21 cellular contexts compared by ENCODE assay signal in genomic region chr9:133273098-133273497, GRCh38. TPM values are rescaled to one million over a fixed set of nuclear protein-coding genes. Genes with fewer than 3 reads are reported as not detected.
DNase-seq lines count a peak whose midpoint lies in the region; ATAC-seq and TF ChIP-seq lines count a peak whose summit lies in the region.
"Had no signal": no experiment of that assay in that cellular context is flagged by ENCODE, and none has a peak within 500 bp of the region (broad histone marks: within the 10 kb centered on the region; RNA-seq: fewer than 3 reads in every experiment).

No MANE protein-coding gene starts in this region.

- WGBS in esophagus, 2 donors: 68 to 76% methylated on average over 7 of the region's 7 CpGs
- WGBS in transverse colon (ENCODE audit: low coverage in 1 of 2), 2 donors: 75% methylated on average over 7 of the region's 7 CpGs; no CpG with 5 or more reads in 1 of the 2 donors

- H3K27ac Mint-ChIP-seq in T-helper 2 cell treated with Interferon-gamma antibody and Interleukin-4, amounts not matched to agents 5 μg/mL and 100 μg/mL, for 36 hours: no peak overlapping the region
- no peak overlapping the region for H3K27ac Mint-ChIP-seq in neural progenitor cell

- TF ChIP-seq CTCF in neural progenitor cell (IDR thresholded peaks at IDR 0.05): no peak
- TF ChIP-seq CTCF in transverse colon (IDR thresholded peaks at IDR 0.05): no peak

- no peaks in the 10 kb centered on the region for H3K36me3 ChIP-seq in esophagus (ENCODE audit: control insufficient read depth in 2 of 2, insufficient read depth in 2 of 2, low read length in 1 of 2)
- H3K36me3 ChIP-seq in neural progenitor cell: no peaks in the 10 kb centered on the region
- no peaks in the 10 kb centered on the region for H3K36me3 ChIP-seq in transverse colon
- H3K36me3 ChIP-seq: MG63 had no signal

- H3K4me3 Mint-ChIP-seq in T-helper 2 cell treated with Interferon-gamma antibody and Interleukin-4, amounts not matched to agents 5 μg/mL and 100 μg/mL, for 36 hours: peak overlapping the region; percentile 10
- peak overlapping the region; percentile 11 for H3K4me3 Mint-ChIP-seq in neural progenitor cell

- no peaks in the 10 kb centered on the region for H3K79me2 ChIP-seq in neural progenitor cell (ENCODE audit: low read depth)

- ATAC-seq in GM19324 (IDR thresholded peaks at IDR 0.05; ENCODE audit: low FRiP score, unreplicated experiment) (no peak), HG02870 (IDR thresholded peaks at IDR 0.05; ENCODE audit: unreplicated experiment) (no peak)
- ATAC-seq: GM12878 had no signal

- H3K27me3 Mint-ChIP-seq in T-helper 2 cell treated with Interferon-gamma antibody and Interleukin-4, amounts not matched to agents 5 μg/mL and 100 μg/mL, for 36 hours (ENCODE audit: low read depth): peaks cover 58% of the 10 kb centered on the region
- peaks cover 44% of the 10 kb centered on the region for H3K27me3 Mint-ChIP-seq in neural progenitor cell (ENCODE audit: insufficient read depth, low read depth)

- no peaks in the 10 kb centered on the region for H3F3A ChIP-seq in neural progenitor cell (ENCODE audit: low read depth)

- H3K27me3 ChIP-seq in esophagus (ENCODE audit: control insufficient read depth in 1 of 2, insufficient read depth in 2 of 2, low read length in 2 of 2): no peaks in the 10 kb centered on the region
- H3K27me3 ChIP-seq in neural progenitor cell: peaks cover 84% of the 10 kb centered on the region
- peaks cover 18% of the 10 kb centered on the region for H3K27me3 ChIP-seq in transverse colon
- H3K27me3 ChIP-seq: MG63 had no signal

- H2AFZ ChIP-seq in neural progenitor cell (replicated peaks): no peak overlapping the region
- H2AFZ ChIP-seq: PC-9 had no signal

- H3K4me1 ChIP-seq in esophagus (ENCODE audit: control insufficient read depth in 2 of 2, insufficient read depth in 2 of 2, low read length in 1 of 2): peaks cover 0 to 5% of the 10 kb centered on the region in 2 donors
- no peaks in the 10 kb centered on the region for H3K4me1 ChIP-seq in neural progenitor cell
- H3K4me1 ChIP-seq in transverse colon: peaks cover 3 to 57% (median 13%) of the 10 kb centered on the region in 4 donors

- peaks cover 7% of the 10 kb centered on the region for H3K4me1 Mint-ChIP-seq in T-helper 2 cell treated with Interferon-gamma antibody and Interleukin-4, amounts not matched to agents 5 μg/mL and 100 μg/mL, for 36 hours (ENCODE audit: low read depth)
- H3K4me1 Mint-ChIP-seq in neural progenitor cell: peaks cover 3% of the 10 kb centered on the region

- intact Hi-C loops in transverse colon (cut with DNase I; ENCODE audit: low total_unique reads): no loop called here

- H4K20me1 ChIP-seq in neural progenitor cell (ENCODE audit: low read depth): no peaks in the 10 kb centered on the region

- no peaks in the 10 kb centered on the region for H3K9me3 Mint-ChIP-seq in T-helper 2 cell treated with Interferon-gamma antibody and Interleukin-4, amounts not matched to agents 5 μg/mL and 100 μg/mL, for 36 hours
- H3K9me3 Mint-ChIP-seq in neural progenitor cell: peaks cover 5% of the 10 kb centered on the region

- TF ChIP-seq POLR2A in transverse colon (IDR thresholded peaks at IDR 0.05): no peak

- no peaks in the 10 kb centered on the region for H3K36me3 Mint-ChIP-seq in T-helper 2 cell treated with Interferon-gamma antibody and Interleukin-4, amounts not matched to agents 5 μg/mL and 100 μg/mL, for 36 hours (ENCODE audit: low read depth)
- no peaks in the 10 kb centered on the region for H3K36me3 Mint-ChIP-seq in neural progenitor cell

- H3K27ac ChIP-seq in esophagus (ENCODE audit: low read depth in 2 of 2, low read length in 1 of 2) (peak overlapping the region; percentile 34 to 80), neural progenitor cell (no peak overlapping the region), transverse colon (peak overlapping the region; percentile 92 to 98 (median 94))
- H3K27ac ChIP-seq: C4-2B, HL-60, PC-9 had no signal

- H3K9me3 ChIP-seq in esophagus (ENCODE audit: control insufficient read depth in 2 of 2, insufficient read depth in 1 of 2, low read depth in 1 of 2, low read length in 1 of 2) (peaks cover 0 to under 1% of the 10 kb centered on the region in 2 donors), neural progenitor cell (ENCODE audit: low read depth) (no peaks in the 10 kb centered on the region), transverse colon (no peaks in the 10 kb centered on the region)
- H3K9me3 ChIP-seq: MG63 had no signal

- H3K9ac ChIP-seq in neural progenitor cell: no peak overlapping the region

- in situ Hi-C loops in transverse colon (cut with MboI; ENCODE audit: low pct_ligation_motif_present in 1 of 4, low pct_unique_long_range_greater_than_20kb in 1 of 4, low sequenced_read_pairs in 3 of 4): no loop called here

- DNase-seq in T-helper 2 cell treated with Interferon-gamma antibody and Interleukin-4, amounts not matched to agents 5 μg/mL and 100 μg/mL, for 36 hours (ENCODE audit: low spot score): no peak
- DNase-seq in T-helper 2 cell (no peak), neural progenitor cell (ENCODE audit: low spot score) (no peak), transverse colon (no peak), 8988T (no peak)
- DNase-seq: COR-L47, GOT3, KG1, MG63, NCI-H1105, NCI-H187, NCI-H446, NCI-H748 treated with DMSO at 0.1 percent for 48 hours, PC-9 had no signal

- H3K4me2 ChIP-seq in neural progenitor cell: no peak overlapping the region
- H3K4me2 ChIP-seq: PC-9 had no signal

- TF ChIP-seq EP300 in transverse colon (IDR thresholded peaks at IDR 0.05; ENCODE audit: low read depth): no peak

- no peak overlapping the region for H3K4me3 ChIP-seq in esophagus (ENCODE audit: low read depth in 1 of 2, low read length in 2 of 2)
- H3K4me3 ChIP-seq in neural progenitor cell: no peak overlapping the region
- no peak overlapping the region for H3K4me3 ChIP-seq in transverse colon
- H3K4me3 ChIP-seq: GM12878, MG63, PC-9 had no signal

RNA-seq across cellular contexts. Expression of gene ABO, which starts 1.9 kb away (rescaled TPM):
- 10 to 100 TPM in 1 of 2 donors, 1 to 10 TPM in 1; 7.7 to 15.6 TPM for polyA plus RNA-seq in esophagus
- total RNA-seq in neural progenitor cell (ENCODE audit: low replicate concordance) (not detected in 2 replicates), transverse colon (100 to 1,000 TPM in 3 of 4 donors, 10 to 100 TPM in 1; 77.4 to 199 (median 141) TPM)
- total RNA-seq: A172, GM12878 had no signal

Comparison
In these comparisons a context has a peak if more than half of its experiments do, and no peak if none do; other contexts are left out.
1. RNA of gene ABO, which starts 1.9 kb away (total RNA-seq): 77.4 to 199 TPM in transverse colon; not detected in neural progenitor cell; every median in the first group is over 10 times any median in the second.